ENCODE assay signal across 8 cellular contexts in the genomic region with DNA sequence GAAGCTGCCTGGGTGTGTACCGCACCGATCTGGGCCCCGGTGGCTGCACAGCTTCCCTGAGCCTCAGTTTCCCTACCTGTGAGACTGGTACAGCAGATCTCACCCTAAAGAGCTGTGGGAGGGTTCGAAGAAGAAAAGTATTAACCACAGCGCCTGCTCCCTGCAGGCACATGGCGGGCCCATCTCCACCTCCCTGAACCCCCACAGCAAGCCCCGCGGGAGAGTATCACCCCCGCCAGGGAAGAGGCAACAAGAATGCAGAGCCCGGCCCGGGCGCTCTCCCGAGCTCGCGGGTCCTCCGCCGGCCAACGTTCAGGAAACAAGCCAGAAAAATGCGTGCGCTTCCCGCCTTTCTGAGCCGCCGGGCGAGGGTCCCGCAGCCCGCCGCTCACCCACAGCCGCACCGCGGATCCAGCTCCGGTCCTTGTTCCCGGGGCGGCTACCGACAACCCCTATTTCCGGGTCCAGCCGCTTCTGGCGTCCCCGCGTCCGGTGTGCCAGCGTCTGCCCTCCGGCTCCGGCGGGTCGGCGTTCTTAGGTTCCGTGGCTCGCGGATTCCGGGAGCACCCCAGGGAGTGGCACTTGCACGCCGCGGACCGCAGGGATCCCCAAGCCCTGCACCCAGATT. TPM values are rescaled to one million over a fixed set of nuclear protein-coding genes. Genes with fewer than 3 reads are reported as not detected.
DNase-seq lines count a peak whose midpoint lies in the region; ATAC-seq and TF ChIP-seq lines count a peak whose summit lies in the region.

Gene TOP3B, minus strand, starts transcription at position 450 of the 628 bp plus-strand sequence. CDS start 7,078 bp downstream, outside the sequence.

- peak; percentile 93 for DNase-seq in GM10248 (ENCODE audit: extremely low spot score)
- peak; percentile 1 for DNase-seq in NCI-H82 treated with DMSO at 0.1 percent for 48 hours (lab: John Stamatoyannopoulos, UW; ENCODE audit: unreplicated experiment)
- DNase-seq in activated CD8-positive, alpha-beta T cell treated with anti-CD3 and anti-CD28 coated beads, Interleukin-2, amount 10 ng/mL, durations not matched to agents 7 days and 5 days = peak; percentile 85
- DNase-seq in effector CD4-positive, alpha-beta T cell = peak; percentile 73
- DNase-seq in lung (ENCODE audit: low spot score) = peak; percentile 86
- DNase-seq in stimulated activated CD4-positive, alpha-beta T cell treated with anti-CD3 and anti-CD28 coated beads, TNF-alpha, amount 100 ng/mL, for 1 hour (ENCODE audit: low read depth in 3 of 3, low spot score in 1 of 3) = peak; percentile 55 to 81 (median 67)

- 0 to 1% methylated on average over 52 to 54 of the region's 54 CpGs for WGBS in lung, 2 donors

- TF ChIP-seq CTCF in GM10248 (IDR thresholded peaks at IDR 0.05; ENCODE audit: control extremely low read depth, extremely low read depth, low read depth, missing control alignments) (no peak), lung (IDR thresholded peaks at IDR 0.05; ENCODE audit: control extremely low read depth, extremely low read depth) (peak; percentile 14)

- peak within 1 kb of the TSS; percentile 57 to 81 for H3K27ac ChIP-seq in lung (ENCODE audit: low read depth in 1 of 2, low read length in 1 of 2)

- H3K36me3 Mint-ChIP-seq in activated CD8-positive, alpha-beta T cell treated with anti-CD3 and anti-CD28 coated beads, Interleukin-2, amount 10 ng/mL, durations not matched to agents 7 days and 5 days (ENCODE audit: low read depth) = peaks cover 3% of the 10 kb centered on the region

- peaks cover 2 to 3% of the 10 kb centered on the region in 2 donors for H3K4me1 ChIP-seq in lung (ENCODE audit: control insufficient read depth in 2 of 2, insufficient read depth in 2 of 2, low read length in 2 of 2)

- peak within 1 kb of the TSS; percentile 91 for H3K4me3 Mint-ChIP-seq in activated CD8-positive, alpha-beta T cell treated with anti-CD3 and anti-CD28 coated beads, Interleukin-2, amount 10 ng/mL, durations not matched to agents 7 days and 5 days

- H3K9me3 Mint-ChIP-seq in activated CD8-positive, alpha-beta T cell treated with anti-CD3 and anti-CD28 coated beads, Interleukin-2, amount 10 ng/mL, durations not matched to agents 7 days and 5 days (ENCODE audit: insufficient read depth) = no peaks in the 10 kb centered on the region

- peaks cover 0 to 8% of the 10 kb centered on the region in 2 donors for H3K36me3 ChIP-seq in lung (ENCODE audit: control insufficient read depth in 2 of 2, insufficient read depth in 2 of 2, low read length in 2 of 2)

- peaks cover 28% of the 10 kb centered on the region for H3K4me1 Mint-ChIP-seq in activated CD8-positive, alpha-beta T cell treated with anti-CD3 and anti-CD28 coated beads, Interleukin-2, amount 10 ng/mL, durations not matched to agents 7 days and 5 days (ENCODE audit: low read depth)

- CTCF ChIA-PET in GM10248 (lab: Yijun Ruan, JAX) = interaction anchor here (0.8 to 3.3 kb wide), 4 partner anchors 11 to 44 kb away, joined by 3 to 47 read pairs (median 12); no protein-coding TSS in a partner anchor
- CTCF ChIA-PET in activated CD8-positive, alpha-beta T cell treated with anti-CD3 and anti-CD28 coated beads, Interleukin-2, amount 10 ng/mL, durations not matched to agents 7 days and 5 days (lab: Charles Lee) = interaction anchor here (0.7 to 3.1 kb wide), 7 partner anchors 10 to 361 kb away, joined by 3 to 39 read pairs (median 5); partner anchors contain the start of gene PPM1F

- H3K9me3 ChIP-seq in lung (ENCODE audit: control insufficient read depth in 2 of 2, insufficient read depth in 1 of 2, low read length in 1 of 2) = no peaks in the 10 kb centered on the region

- POLR2A ChIA-PET in GM10248 (lab: Yijun Ruan, JAX) = no interaction called here
- POLR2A ChIA-PET in activated CD8-positive, alpha-beta T cell treated with anti-CD3 and anti-CD28 coated beads, Interleukin-2, amount 10 ng/mL, durations not matched to agents 7 days and 5 days (lab: Charles Lee) = interaction anchor here (0.6 to 2.1 kb wide), 7 partner anchors 9 to 196 kb away, joined by 3 to 7 read pairs (median 3); no protein-coding TSS in a partner anchor

- H3K27ac Mint-ChIP-seq in activated CD8-positive, alpha-beta T cell treated with anti-CD3 and anti-CD28 coated beads, Interleukin-2, amount 10 ng/mL, durations not matched to agents 7 days and 5 days = peak within 1 kb of the TSS; percentile 87

- H3K4me3 ChIP-seq in lung = peak within 1 kb of the TSS; percentile 76

- H3K27me3 Mint-ChIP-seq in activated CD8-positive, alpha-beta T cell treated with anti-CD3 and anti-CD28 coated beads, Interleukin-2, amount 10 ng/mL, durations not matched to agents 7 days and 5 days (ENCODE audit: low read depth) = no peaks in the 10 kb centered on the region

- ATAC-seq in HG03354 (IDR thresholded peaks at IDR 0.05; ENCODE audit: poor library complexity, severe bottlenecking, unreplicated experiment) (peak; percentile 76), lung (ENCODE audit: insufficient read depth, low FRiP score) (peak; percentile 87), GM18870 (IDR thresholded peaks at IDR 0.05; ENCODE audit: unreplicated experiment) (no peak)
- peak; percentile 97 for ATAC-seq in activated CD8-positive, alpha-beta T cell treated with anti-CD3 and anti-CD28 coated beads, Interleukin-2, amount 10 ng/mL, durations not matched to agents 7 days and 5 days

- no peaks in the 10 kb centered on the region for H3K27me3 ChIP-seq in lung (ENCODE audit: control insufficient read depth, insufficient read depth)

RNA-seq across cellular contexts. Expression of gene TOP3B, which starts in this region (rescaled TPM):
- total RNA-seq in activated CD8-positive, alpha-beta T cell treated with anti-CD3 and anti-CD28 coated beads, Interleukin-2, amount 10 ng/mL, durations not matched to agents 7 days and 5 days = 10 to 100 TPM; 47.3 to 49.9 TPM
- total RNA-seq in lung = 10 to 100 TPM; 30.5 to 34.2 TPM
- 10 to 100 TPM; 11.9 to 15.5 TPM for polyA plus RNA-seq in lung

Comparison
In these comparisons a context has a peak if more than half of its experiments do, and no peak if none do; other contexts are left out.
1. DNase-seq: peak in every context shown above with its lines; median percentile 93 in GM10248; 86 in lung; 85 in activated CD8-positive, alpha-beta T cell treated with anti-CD3 and anti-CD28 coated beads, Interleukin-2, amount 10 ng/mL, durations not matched to agents 7 days and 5 days; 73 in effector CD4-positive, alpha-beta T cell; 67 in stimulated activated CD4-positive, alpha-beta T cell treated with anti-CD3 and anti-CD28 coated beads, TNF-alpha, amount 100 ng/mL, for 1 hour; 1 in NCI-H82 treated with DMSO at 0.1 percent for 48 hours.